1 cellular context compared by ENCODE assay signal in genomic region chr22:38753894-38754246, GRCh38.
TF ChIP-seq lines count a peak whose summit lies in the region.

No MANE protein-coding gene starts in this region.

TF ChIP-seq in HepG2, 621 proteins besides CTCF, POLR2A, EP300 and RAD21 (continued from another document and continues in another):
- TF ChIP-seq E2F1 (CRISPR knock-in tag; IDR thresholded peaks at IDR 0.05), result no peak
- no peak for TF ChIP-seq ZNF639 (CRISPR knock-in tag; conservative IDR thresholded peaks at IDR 0.05)
- no peak for TF ChIP-seq ZNF839 (CRISPR knock-in tag; IDR thresholded peaks at IDR 0.05; ENCODE audit: borderline replicate concordance)
- TF ChIP-seq THYN1 (CRISPR knock-in tag; IDR thresholded peaks at IDR 0.05; ENCODE audit: borderline replicate concordance, low read depth), result no peak
- TF ChIP-seq HMGXB4 (CRISPR knock-in tag; IDR thresholded peaks at IDR 0.05; ENCODE audit: borderline replicate concordance in 1 of 2, low read depth in 1 of 2), result no peak
- TF ChIP-seq THAP8 (CRISPR knock-in tag; IDR thresholded peaks at IDR 0.05; ENCODE audit: borderline replicate concordance), result no peak
- no peak for TF ChIP-seq ZBTB42 (CRISPR knock-in tag; IDR thresholded peaks at IDR 0.05)
- TF ChIP-seq HMGA1 (CRISPR knock-in tag; conservative IDR thresholded peaks at IDR 0.05), result no peak
- TF ChIP-seq HNF4G (IDR thresholded peaks at IDR 0.05; ENCODE audit: borderline replicate concordance, low read depth, low read length), result peak; percentile 51; the same call in 1 of the 2 replicates
- no peak for TF ChIP-seq HNF4G (CRISPR knock-in tag; IDR thresholded peaks at IDR 0.05; ENCODE audit: borderline replicate concordance, low read depth)
- TF ChIP-seq ZNF234 (CRISPR knock-in tag; conservative IDR thresholded peaks at IDR 0.05), result no peak
- TF ChIP-seq SRSF9 (IDR thresholded peaks at IDR 0.05; ENCODE audit: borderline replicate concordance, insufficient read depth, low read depth, low read length, poor library complexity, severe bottlenecking), result no peak
- no peak for TF ChIP-seq THAP7 (CRISPR knock-in tag; IDR thresholded peaks at IDR 0.05)
- no peak for TF ChIP-seq RFXAP (CRISPR knock-in tag; IDR thresholded peaks at IDR 0.05; ENCODE audit: borderline replicate concordance)
- TF ChIP-seq ATRX (CRISPR knock-in tag; IDR thresholded peaks at IDR 0.05; ENCODE audit: borderline replicate concordance), result no peak
- no peak for TF ChIP-seq ZGPAT (CRISPR knock-in tag; IDR thresholded peaks at IDR 0.05)
- TF ChIP-seq TARDBP (CRISPR knock-in tag; IDR thresholded peaks at IDR 0.05), result 0 out of 2 replicates have a peak, but pooled peaks have one; percentile 17
- TF ChIP-seq THAP9 (CRISPR knock-in tag; IDR thresholded peaks at IDR 0.05; ENCODE audit: borderline replicate concordance), result no peak
- TF ChIP-seq CC2D1A (CRISPR knock-in tag; IDR thresholded peaks at IDR 0.05), result no peak
- TF ChIP-seq HINFP (CRISPR knock-in tag; IDR thresholded peaks at IDR 0.05; ENCODE audit: low read depth), result no peak
- no peak for TF ChIP-seq NR2F2 (IDR thresholded peaks at IDR 0.05; ENCODE audit: borderline replicate concordance, low read depth)
- TF ChIP-seq FOXO1 (CRISPR knock-in tag; IDR thresholded peaks at IDR 0.05), result no peak; the same call in 1 of the 2 replicates
- no peak for TF ChIP-seq PLSCR1 (CRISPR knock-in tag; IDR thresholded peaks at IDR 0.05; ENCODE audit: borderline replicate concordance)
- TF ChIP-seq MTF1 (CRISPR knock-in tag; IDR thresholded peaks at IDR 0.05), result no peak
- TF ChIP-seq AHR (CRISPR knock-in tag; IDR thresholded peaks at IDR 0.05), result no peak
- no peak for TF ChIP-seq FUBP1 (CRISPR knock-in tag; IDR thresholded peaks at IDR 0.05; ENCODE audit: borderline replicate concordance)
- no peak for TF ChIP-seq ZNF691 (CRISPR knock-in tag; IDR thresholded peaks at IDR 0.05; ENCODE audit: borderline replicate concordance, low read depth)
- TF ChIP-seq SOX13 (IDR thresholded peaks at IDR 0.05), result no peak
- peak in 1 of 2 experiments; percentile 81; a peak in 2 of 4 replicates for TF ChIP-seq SOX13 (CRISPR knock-in tag; conservative IDR thresholded peaks at IDR 0.05 in 1 of 2, IDR thresholded peaks at IDR 0.05 in 1 of 2)
- no peak for TF ChIP-seq TCF12 (IDR thresholded peaks at IDR 0.05)
- TF ChIP-seq TCF12 (CRISPR knock-in tag; IDR thresholded peaks at IDR 0.05), result no peak
- TF ChIP-seq ERF (CRISPR knock-in tag; IDR thresholded peaks at IDR 0.05), result 0 out of 2 replicates have a peak, but pooled peaks have one; percentile 20
- no peak for TF ChIP-seq REL (CRISPR knock-in tag; conservative IDR thresholded peaks at IDR 0.05)
- no peak for TF ChIP-seq ZNF574 (CRISPR knock-in tag; IDR thresholded peaks at IDR 0.05)
- TF ChIP-seq ZNF124 (CRISPR knock-in tag; IDR thresholded peaks at IDR 0.05), result no peak
- TF ChIP-seq HOXA9 (CRISPR knock-in tag; IDR thresholded peaks at IDR 0.05; ENCODE audit: borderline replicate concordance), result no peak
- TF ChIP-seq GPBP1L1 (CRISPR knock-in tag; IDR thresholded peaks at IDR 0.05), result no peak
- no peak for TF ChIP-seq TCF7L2 (IDR thresholded peaks at IDR 0.05; ENCODE audit: low read depth, low read length)
